In genomic region chr1:178501705-178502329, GRCh38 we compare ENCODE assay signal across 8 cellular contexts. TPM values are rescaled to one million over a fixed set of nuclear protein-coding genes. Genes with fewer than 3 reads are reported as not detected.
DNase-seq lines count a peak whose midpoint lies in the region; ATAC-seq and TF ChIP-seq lines count a peak whose summit lies in the region.

No MANE protein-coding gene starts in this region.

- in situ Hi-C loops in transverse colon (cut with MboI; ENCODE audit: low pct_ligation_motif_present in 1 of 4, low pct_unique_long_range_greater_than_20kb in 1 of 4, low sequenced_read_pairs in 3 of 4): loop anchor here in 3 of 4 donors (10.0 kb wide), 2 partner anchors 197 to 207 kb away; no protein-coding TSS in a partner anchor

- H3K4me1 ChIP-seq in neutrophil (ENCODE audit: control insufficient read depth in 1 of 2, insufficient read depth in 1 of 2, low read depth in 1 of 2, low read length in 1 of 2) (no peaks in the 10 kb centered on the region), transverse colon (no peaks in the 10 kb centered on the region)

- intact Hi-C loops in transverse colon (cut with DNase I; ENCODE audit: low total_unique reads): loop anchor here (10.0 kb wide), 1 partner anchor 197 kb away; no protein-coding TSS in a partner anchor

- H3K27ac ChIP-seq in neutrophil: no peak overlapping the region
- H3K27ac ChIP-seq in transverse colon: no peak overlapping the region

- no peak for TF ChIP-seq POLR2A in transverse colon (IDR thresholded peaks at IDR 0.05)

- H3K36me3 ChIP-seq in neutrophil (no peaks in the 10 kb centered on the region), transverse colon (no peaks in the 10 kb centered on the region)

- H3K27me3 ChIP-seq in neutrophil (no peaks in the 10 kb centered on the region), transverse colon (no peaks in the 10 kb centered on the region)

- 17 to 24% methylated on average over 1 to 5 of the region's 5 CpGs for WGBS in transverse colon (ENCODE audit: low coverage in 1 of 2), 2 donors

- H3K9me3 ChIP-seq in neutrophil (no peaks in the 10 kb centered on the region), transverse colon (no peaks in the 10 kb centered on the region)

- TF ChIP-seq CTCF in neutrophil (IDR thresholded peaks at IDR 0.05) (peak; percentile 52), transverse colon (IDR thresholded peaks at IDR 0.05) (peak; percentile 68 to 92 (median 85))

- TF ChIP-seq EP300 in transverse colon (IDR thresholded peaks at IDR 0.05; ENCODE audit: low read depth): no peak

- H3K4me3 ChIP-seq in neutrophil (ENCODE audit: low read depth in 1 of 2, low read length in 1 of 2) (no peak overlapping the region), transverse colon (no peak overlapping the region)

- DNase-seq in COLO668 (lab: John Stamatoyannopoulos, UW; ENCODE audit: unreplicated experiment): peak; percentile 76
- DNase-seq in NCI-H526 treated with DMSO at 0.1 percent for 48 hours (lab: John Stamatoyannopoulos, UW): peak; percentile 76
- DNase-seq in activated CD8-positive, alpha-beta memory T cell treated with anti-CD3 and anti-CD28 coated beads, Interleukin-2, amount 50 U/mL, for 4 hours: peak; percentile 35
- DNase-seq in fibroblast of the conjunctiva (ENCODE audit: low read depth): peak; percentile 27
- peak; percentile 75 for DNase-seq in transverse colon

- ATAC-seq in GM19351 (IDR thresholded peaks at IDR 0.05; ENCODE audit: unreplicated experiment): peak; percentile 85
- ATAC-seq in HG03378 (IDR thresholded peaks at IDR 0.05; ENCODE audit: unreplicated experiment): peak; percentile 83

RNA-seq across cellular contexts. Expression of gene CLEC20A, which starts 5.1 kb away (rescaled TPM):
- total RNA-seq in transverse colon: not detected

RNA-seq across cellular contexts. Expression of gene TEX35, which starts 11.1 kb away (rescaled TPM):
- not detected for total RNA-seq in transverse colon
